11 cellular contexts compared by ENCODE assay signal in genomic region chr7:5478568-5479045, GRCh38. TPM values are rescaled to one million over a fixed set of nuclear protein-coding genes. Genes with fewer than 3 reads are reported as not detected.
DNase-seq lines count a peak whose midpoint lies in the region; ATAC-seq, FAIRE-seq and TF ChIP-seq lines count a peak whose summit lies in the region.
"Had no signal": no experiment of that assay in that cellular context is flagged by ENCODE, and none has a peak within 500 bp of the region (broad histone marks: within the 10 kb centered on the region; RNA-seq: fewer than 3 reads in every experiment).

No MANE protein-coding gene starts in this region.

- FAIRE-seq in urothelium cell line (lab: Jason Lieb, UNC), result peak; percentile 100

- H3K27me3 ChIP-seq in heart left ventricle (no peaks in the 10 kb centered on the region), body of pancreas (no peaks in the 10 kb centered on the region), muscle layer of duodenum (ENCODE audit: low read depth, low read length) (no peaks in the 10 kb centered on the region)

- peaks cover 0 to 7% (median 0%) of the 10 kb centered on the region in 9 donors for H3K36me3 ChIP-seq in heart left ventricle
- H3K36me3 ChIP-seq in body of pancreas (replicated peaks in 1 of 2; ENCODE audit: insufficient read depth in 1 of 2, low read depth in 2 of 2), result no peaks in the 10 kb centered on the region
- peaks cover 0 to 8% of the 10 kb centered on the region in 2 donors for H3K36me3 ChIP-seq in muscle layer of duodenum (ENCODE audit: control insufficient read depth in 1 of 2, insufficient read depth in 2 of 2, low read length in 2 of 2)

- TF ChIP-seq CTCF in heart left ventricle (IDR thresholded peaks at IDR 0.05), result no peak
- TF ChIP-seq CTCF in body of pancreas (IDR thresholded peaks at IDR 0.05), result no peak

- TF ChIP-seq POLR2A in heart left ventricle (IDR thresholded peaks at IDR 0.05) (no peak), body of pancreas (IDR thresholded peaks at IDR 0.05) (no peak)

- WGBS in heart left ventricle, 4 donors, result 62 to 82% (median 77%) methylated on average over 4 to 17 of the region's 17 CpGs
- WGBS in body of pancreas, 2 donors, result 81 to 90% methylated on average over 7 to 17 of the region's 17 CpGs

- no peaks in the 10 kb centered on the region for H3K9me3 ChIP-seq in heart left ventricle
- H3K9me3 ChIP-seq in body of pancreas, result no peaks in the 10 kb centered on the region
- no peaks in the 10 kb centered on the region for H3K9me3 ChIP-seq in muscle layer of duodenum (ENCODE audit: control insufficient read depth in 1 of 2, low read length in 2 of 2)

- intact Hi-C loops in heart left ventricle (cut with DNase I) (no loop called here), cardiac septum (cut with DNase I) (no loop called here), body of pancreas (cut with DNase I) (no loop called here)

- H3K4me1 ChIP-seq in heart left ventricle, result peaks cover 0 to 13% (median 3%) of the 10 kb centered on the region in 12 donors
- no peaks in the 10 kb centered on the region for H3K4me1 ChIP-seq in body of pancreas
- H3K4me1 ChIP-seq in muscle layer of duodenum (ENCODE audit: control insufficient read depth in 1 of 2, insufficient read depth in 2 of 2, low read length in 2 of 2), result peaks cover 0 to 21% of the 10 kb centered on the region in 2 donors

- H3K27ac ChIP-seq in heart left ventricle (peak overlapping the region in 2 of 12 donors; percentile 29 to 52), body of pancreas (no peak overlapping the region), muscle layer of duodenum (ENCODE audit: low read length) (no peak overlapping the region)

- DNase-seq in heart left ventricle (no peak), cardiac septum (ENCODE audit: low spot score) (no peak), body of pancreas (no peak), urothelium cell line (ENCODE audit: low spot score) (no peak), A172 (ENCODE audit: low spot score) (no peak), AG08396 (ENCODE audit: low spot score) (no peak)
- DNase-seq in activated CD8-positive, alpha-beta memory T cell treated with anti-CD3 and anti-CD28 coated beads, Interleukin-2, amount 50 U/mL, for 48 hours, result no peak
- DNase-seq: hippocampal formation, NCI-H1105, T-helper 9 cell had no signal

- ATAC-seq in heart left ventricle (peak in 3 of 4 donors; percentile 12 to 41 (median 18)), body of pancreas (peak; percentile 24)

- H3K4me3 ChIP-seq in heart left ventricle, result peak overlapping the region in 10 of 12 donors; percentile 17 to 57 (median 47)
- H3K4me3 ChIP-seq in body of pancreas, result no peak overlapping the region
- peak overlapping the region; percentile 39 to 63 for H3K4me3 ChIP-seq in muscle layer of duodenum (ENCODE audit: low read depth in 1 of 2, low read length in 2 of 2)

RNA-seq across cellular contexts. Expression of gene FBXL18, which starts 35.0 kb away (rescaled TPM):
- total RNA-seq in heart left ventricle (10 to 100 TPM in 1 of 9 donors, 1 to 10 TPM in 8; 4.3 to 16.2 (median 7.0) TPM), cardiac septum (5.0 TPM), body of pancreas (10 to 100 TPM in 1 of 2 donors, 1 to 10 TPM in 1; 5.2 to 11.5 TPM)
- 1 to 10 TPM; 2.2 to 7.3 TPM for polyA plus RNA-seq in heart left ventricle
- 7.9 and 8.0 TPM in 2 replicates for total RNA-seq in A172 (2014; rRNA removed; shearing (Covaris generic))

RNA-seq across cellular contexts. Expression of gene ACTB, which starts 51.8 kb away (rescaled TPM):
- 1,000 to 10,000 TPM in 3 of 9 donors, 100 to 1,000 TPM in 6; 533 to 3,257 (median 776) TPM for total RNA-seq in heart left ventricle
- 1,000 to 10,000 TPM in 1 of 2 donors, 100 to 1,000 TPM in 1; 960 to 1,513 TPM for polyA plus RNA-seq in heart left ventricle
- 926 TPM for total RNA-seq in cardiac septum
- 1,000 to 10,000 TPM; 1,033 to 1,984 TPM for total RNA-seq in body of pancreas
- 4,174 and 4,857 TPM in 2 replicates for total RNA-seq in A172 (2014; rRNA removed; shearing (Covaris generic))

RNA-seq across cellular contexts. Expression of gene TNRC18, which starts 55.0 kb away (rescaled TPM):
- 10 to 100 TPM; 23.4 to 66.6 (median 35.4) TPM for total RNA-seq in heart left ventricle
- 10 to 100 TPM; 26.7 to 27.6 TPM for polyA plus RNA-seq in heart left ventricle
- 40.5 TPM for total RNA-seq in cardiac septum
- total RNA-seq in body of pancreas, result 100 to 1,000 TPM in 1 of 2 donors, 10 to 100 TPM in 1; 87.9 to 201 TPM
- 15.0 and 17.4 TPM in 2 replicates for total RNA-seq in A172 (2014; rRNA removed; shearing (Covaris generic))

Comparison
In these comparisons a context has a peak if more than half of its experiments do, and no peak if none do; other contexts are left out.
1. H3K4me3 ChIP-seq: peak in heart left ventricle (10 of 12) and muscle layer of duodenum (2 of 2); none in body of pancreas (0 of 2).